Comparison of ENCODE assay signal across 25 cellular contexts in the genomic region with DNA sequence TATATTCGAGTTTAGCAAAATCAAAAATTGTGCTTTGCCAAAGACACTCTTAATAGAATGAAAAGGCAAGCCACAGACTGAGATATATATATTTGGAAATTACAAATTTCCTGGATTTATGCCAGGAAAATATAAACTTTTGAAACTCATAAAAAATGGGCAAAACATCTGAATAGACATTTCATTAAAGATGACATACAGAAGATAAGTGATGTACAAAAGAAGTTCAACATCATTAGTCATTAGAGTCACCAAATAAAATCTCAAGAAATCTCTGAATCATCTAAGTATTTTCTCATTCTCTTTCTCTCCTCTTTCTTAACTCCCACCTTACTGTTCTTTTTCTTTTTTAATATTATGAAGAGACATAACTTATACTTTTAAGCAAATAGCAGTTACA.
DNase-seq lines count a peak whose midpoint lies in the region; ATAC-seq, FAIRE-seq and TF ChIP-seq lines count a peak whose summit lies in the region.
"Had no signal": no experiment of that assay in that cellular context is flagged by ENCODE, and none has a peak within 500 bp of the region (broad histone marks: within the 10 kb centered on the region; RNA-seq: fewer than 3 reads in every experiment).

No MANE protein-coding gene starts in this region.

- H3K36me3 ChIP-seq in GM12878 (ENCODE audit: control insufficient read depth in 2 of 2, insufficient read depth in 2 of 2, low read length in 1 of 2) (no peaks in the 10 kb centered on the region), aorta (ENCODE audit: control insufficient read depth in 1 of 2, insufficient read depth in 2 of 2, low read length in 1 of 2) (no peaks in the 10 kb centered on the region)
- H3K36me3 ChIP-seq: BE2C, BLaER1 had no signal

- no TSS peak for BruUV-seq in GM12878 (replicated peaks; lab: Mats Ljungman, UMichigan)

- intact Hi-C loops in GM12878 (cut with micrococcal nuclease; ENCODE audit: unreplicated experiment) (loop anchor here (10.0 kb wide), 1 partner anchor 63 kb away; no protein-coding TSS in a partner anchor), aorta (cut with DNase I) (no loop called here), posterior vena cava (cut with DNase I) (no loop called here)

- WGBS in GM12878 (ENCODE audit: insufficient coverage, insufficient replicate concordance, low lambda C conversion rate, missing lambda C conversion rate): 0% methylated on average over 1 of the region's 1 CpG
- WGBS in aorta, 2 donors: 16 to 20% methylated on average over 1 of the region's 1 CpG

- H3K9me3 ChIP-seq in GM12878 (replicated peaks; ENCODE audit: control insufficient read depth, insufficient read depth, low read length): no peaks in the 10 kb centered on the region
- no peaks in the 10 kb centered on the region for H3K9me3 ChIP-seq in aorta (ENCODE audit: control insufficient read depth, low read length)
- H3K9me3 ChIP-seq: BE2C, BLaER1, Caco-2 had no signal

- H3K4me3 ChIP-seq in GM12878: no peak overlapping the region
- H3K4me3 ChIP-seq in aorta (ENCODE audit: low read length in 2 of 2): no peak overlapping the region
- H3K4me3 ChIP-seq: BLaER1 had no signal

- POLR2A ChIA-PET in GM12878 (lab: Charles Lee): no interaction called here

- RAD21 ChIA-PET in GM12878 (lab: Charles Lee; ENCODE audit: unreplicated experiment): no interaction called here

- in situ Hi-C loops in GM12878 (cut with MboI): no loop called here

- SMC1A ChIA-PET in GM12878 (lab: Charles Lee; ENCODE audit: uncharacterized antibody, unreplicated experiment): no interaction called here

- TF ChIP-seq EP300 in GM12878 (IDR thresholded peaks at IDR 0.05; ENCODE audit: borderline replicate concordance in 1 of 2, control insufficient read depth in 1 of 2, low read depth in 2 of 2, low read length in 2 of 2): no peak

- no peak for TF ChIP-seq RAD21 in GM12878 (IDR thresholded peaks at IDR 0.05; ENCODE audit: insufficient read depth, low read depth, low read length)

- FAIRE-seq in GM12878 (lab: Jason Lieb, UNC): peak; percentile 52
- FAIRE-seq: GM12892, GM18507 had no signal

- no peaks in the 10 kb centered on the region for H4K20me1 ChIP-seq in GM12878 (ENCODE audit: control insufficient read depth, insufficient read depth)
- H4K20me1 ChIP-seq: BLaER1 had no signal

- H3K27me3 ChIP-seq in GM12878 (replicated peaks in 1 of 2; ENCODE audit: control insufficient read depth in 2 of 2, insufficient read depth in 2 of 2, low read length in 1 of 2) (no peaks in the 10 kb centered on the region), aorta (ENCODE audit: control insufficient read depth in 1 of 2, insufficient read depth in 2 of 2, low read length in 1 of 2) (no peaks in the 10 kb centered on the region)
- H3K27me3 ChIP-seq: BE2C, BLaER1 had no signal

- no peak overlapping the region for H2AFZ ChIP-seq in GM12878 (ENCODE audit: control insufficient read depth, low read depth, low read length)

- CTCF ChIA-PET in GM12878 (lab: Yijun Ruan, JAX): no interaction called here

- TF ChIP-seq CTCF in GM12878 (IDR thresholded peaks at IDR 0.05 in 2 of 3, conservative IDR thresholded peaks at IDR 0.05 in 1 of 3; ENCODE audit: control insufficient read depth in 2 of 3, extremely low read depth in 1 of 3, insufficient read depth in 1 of 3, low read depth in 3 of 3, low read length in 3 of 3): no peak

- DNase-seq in ELR (ENCODE audit: low read depth): peak; percentile 33
- DNase-seq in LHCN-M2 (ENCODE audit: low read depth): peak; percentile 10
- DNase-seq in GM12878 (ENCODE audit: low read depth, low spot score): no peak
- DNase-seq in NCI-H1048 (lab: John Stamatoyannopoulos, UW): no peak
- no peak for DNase-seq in aorta
- DNase-seq in posterior vena cava (ENCODE audit: low spot score): no peak
- DNase-seq: 8988T; ACHN; BE2C; C1 segment of cervical spinal cord; Caco-2; Calu3; CD4-positive, alpha-beta memory T cell; CD4-positive, CD25-positive, alpha-beta regulatory T cell; DMS 273 treated with DMSO at 0.1 percent for 48 hours; DMS153; DMS53; DMS79; DND-41; EL; GF-D8 had no signal

- H3K79me2 ChIP-seq in GM12878 (ENCODE audit: control insufficient read depth, insufficient read depth, low read length): no peaks in the 10 kb centered on the region

- H3K4me1 ChIP-seq in GM12878 (ENCODE audit: control insufficient read depth, insufficient read depth, low read length) (no peaks in the 10 kb centered on the region), aorta (ENCODE audit: control insufficient read depth in 1 of 2, insufficient read depth in 2 of 2, low read length in 2 of 2) (no peaks in the 10 kb centered on the region)
- H3K4me1 ChIP-seq: BE2C, BLaER1, Caco-2 had no signal

- ATAC-seq in GM12878 (no peak), GM21381 (IDR thresholded peaks at IDR 0.05; ENCODE audit: unreplicated experiment) (no peak), aorta (ENCODE audit: low FRiP score) (no peak)

- H3K27ac ChIP-seq in GM12878 (ENCODE audit: control insufficient read depth, insufficient read depth) (no peak overlapping the region), aorta (ENCODE audit: low read depth in 1 of 2, low read length in 2 of 2) (no peak overlapping the region)
- H3K27ac ChIP-seq: BLaER1 had no signal

- no peak for TF ChIP-seq POLR2A in GM12878 (IDR thresholded peaks at IDR 0.05; ENCODE audit: low read depth, low read length)

- H3K9ac ChIP-seq in GM12878 (ENCODE audit: control insufficient read depth, insufficient read depth, low read length): no peak overlapping the region
- H3K9ac ChIP-seq: BLaER1 had no signal

- H3K4me2 ChIP-seq in GM12878 (ENCODE audit: control insufficient read depth, insufficient read depth): no peak overlapping the region
- H3K4me2 ChIP-seq: BLaER1 had no signal

TF ChIP-seq in GM12878, 131 proteins besides CTCF, POLR2A, EP300 and RAD21 (continues in another document):
- TF ChIP-seq, protein P1, sequence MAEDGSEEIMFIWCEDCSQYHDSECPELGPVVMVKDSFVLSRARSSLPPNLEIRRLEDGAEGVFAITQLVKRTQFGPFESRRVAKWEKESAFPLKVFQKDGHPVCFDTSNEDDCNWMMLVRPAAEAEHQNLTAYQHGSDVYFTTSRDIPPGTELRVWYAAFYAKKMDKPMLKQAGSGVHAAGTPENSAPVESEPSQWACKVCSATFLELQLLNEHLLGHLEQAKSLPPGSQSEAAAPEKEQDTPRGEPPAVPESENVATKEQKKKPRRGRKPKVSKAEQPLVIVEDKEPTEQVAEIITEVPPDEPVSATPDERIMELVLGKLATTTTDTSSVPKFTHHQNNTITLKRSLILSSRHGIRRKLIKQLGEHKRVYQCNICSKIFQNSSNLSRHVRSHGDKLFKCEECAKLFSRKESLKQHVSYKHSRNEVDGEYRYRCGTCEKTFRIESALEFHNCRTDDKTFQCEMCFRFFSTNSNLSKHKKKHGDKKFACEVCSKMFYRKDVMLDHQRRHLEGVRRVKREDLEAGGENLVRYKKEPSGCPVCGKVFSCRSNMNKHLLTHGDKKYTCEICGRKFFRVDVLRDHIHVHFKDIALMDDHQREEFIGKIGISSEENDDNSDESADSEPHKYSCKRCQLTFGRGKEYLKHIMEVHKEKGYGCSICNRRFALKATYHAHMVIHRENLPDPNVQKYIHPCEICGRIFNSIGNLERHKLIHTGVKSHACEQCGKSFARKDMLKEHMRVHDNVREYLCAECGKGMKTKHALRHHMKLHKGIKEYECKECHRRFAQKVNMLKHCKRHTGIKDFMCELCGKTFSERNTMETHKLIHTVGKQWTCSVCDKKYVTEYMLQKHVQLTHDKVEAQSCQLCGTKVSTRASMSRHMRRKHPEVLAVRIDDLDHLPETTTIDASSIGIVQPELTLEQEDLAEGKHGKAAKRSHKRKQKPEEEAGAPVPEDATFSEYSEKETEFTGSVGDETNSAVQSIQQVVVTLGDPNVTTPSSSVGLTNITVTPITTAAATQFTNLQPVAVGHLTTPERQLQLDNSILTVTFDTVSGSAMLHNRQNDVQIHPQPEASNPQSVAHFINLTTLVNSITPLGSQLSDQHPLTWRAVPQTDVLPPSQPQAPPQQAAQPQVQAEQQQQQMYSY (CRISPR knock-in tag; IDR thresholded peaks at IDR 0.05): no peak
- TF ChIP-seq SIN3A (IDR thresholded peaks at IDR 0.05; ENCODE audit: low read depth, low read length) (no peak), NFXL1 (IDR thresholded peaks at IDR 0.05; ENCODE audit: borderline replicate concordance) (no peak), RCOR1 (conservative IDR thresholded peaks at IDR 0.05; ENCODE audit: low read depth, low read length) (no peak), BACH1 (IDR thresholded peaks at IDR 0.05; ENCODE audit: borderline replicate concordance) (no peak), FOS (IDR thresholded peaks at IDR 0.05; ENCODE audit: borderline replicate concordance, extremely low read depth, insufficient read length) (no peak), RB1 (IDR thresholded peaks at IDR 0.05; ENCODE audit: borderline replicate concordance) (no peak)
- TF ChIP-seq, protein P2, sequence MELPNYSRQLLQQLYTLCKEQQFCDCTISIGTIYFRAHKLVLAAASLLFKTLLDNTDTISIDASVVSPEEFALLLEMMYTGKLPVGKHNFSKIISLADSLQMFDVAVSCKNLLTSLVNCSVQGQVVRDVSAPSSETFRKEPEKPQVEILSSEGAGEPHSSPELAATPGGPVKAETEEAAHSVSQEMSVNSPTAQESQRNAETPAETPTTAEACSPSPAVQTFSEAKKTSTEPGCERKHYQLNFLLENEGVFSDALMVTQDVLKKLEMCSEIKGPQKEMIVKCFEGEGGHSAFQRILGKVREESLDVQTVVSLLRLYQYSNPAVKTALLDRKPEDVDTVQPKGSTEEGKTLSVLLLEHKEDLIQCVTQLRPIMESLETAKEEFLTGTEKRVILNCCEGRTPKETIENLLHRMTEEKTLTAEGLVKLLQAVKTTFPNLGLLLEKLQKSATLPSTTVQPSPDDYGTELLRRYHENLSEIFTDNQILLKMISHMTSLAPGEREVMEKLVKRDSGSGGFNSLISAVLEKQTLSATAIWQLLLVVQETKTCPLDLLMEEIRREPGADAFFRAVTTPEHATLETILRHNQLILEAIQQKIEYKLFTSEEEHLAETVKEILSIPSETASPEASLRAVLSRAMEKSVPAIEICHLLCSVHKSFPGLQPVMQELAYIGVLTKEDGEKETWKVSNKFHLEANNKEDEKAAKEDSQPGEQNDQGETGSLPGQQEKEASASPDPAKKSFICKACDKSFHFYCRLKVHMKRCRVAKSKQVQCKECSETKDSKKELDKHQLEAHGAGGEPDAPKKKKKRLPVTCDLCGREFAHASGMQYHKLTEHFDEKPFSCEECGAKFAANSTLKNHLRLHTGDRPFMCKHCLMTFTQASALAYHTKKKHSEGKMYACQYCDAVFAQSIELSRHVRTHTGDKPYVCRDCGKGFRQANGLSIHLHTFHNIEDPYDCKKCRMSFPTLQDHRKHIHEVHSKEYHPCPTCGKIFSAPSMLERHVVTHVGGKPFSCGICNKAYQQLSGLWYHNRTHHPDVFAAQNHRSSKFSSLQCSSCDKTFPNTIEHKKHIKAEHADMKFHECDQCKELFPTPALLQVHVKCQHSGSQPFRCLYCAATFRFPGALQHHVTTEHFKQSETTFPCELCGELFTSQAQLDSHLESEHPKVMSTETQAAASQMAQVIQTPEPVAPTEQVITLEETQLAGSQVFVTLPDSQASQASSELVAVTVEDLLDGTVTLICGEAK (IDR thresholded peaks at IDR 0.05; ENCODE audit: borderline replicate concordance): no peak

Comparison
In these comparisons a context has a peak if more than half of its experiments do, and no peak if none do; other contexts are left out.
1. DNase-seq: peak in ELR (single experiment) and LHCN-M2 (single experiment); none in GM12878 (single experiment), NCI-H1048 (single experiment), aorta (0 of 2) and posterior vena cava (single experiment).